In the genomic region with DNA sequence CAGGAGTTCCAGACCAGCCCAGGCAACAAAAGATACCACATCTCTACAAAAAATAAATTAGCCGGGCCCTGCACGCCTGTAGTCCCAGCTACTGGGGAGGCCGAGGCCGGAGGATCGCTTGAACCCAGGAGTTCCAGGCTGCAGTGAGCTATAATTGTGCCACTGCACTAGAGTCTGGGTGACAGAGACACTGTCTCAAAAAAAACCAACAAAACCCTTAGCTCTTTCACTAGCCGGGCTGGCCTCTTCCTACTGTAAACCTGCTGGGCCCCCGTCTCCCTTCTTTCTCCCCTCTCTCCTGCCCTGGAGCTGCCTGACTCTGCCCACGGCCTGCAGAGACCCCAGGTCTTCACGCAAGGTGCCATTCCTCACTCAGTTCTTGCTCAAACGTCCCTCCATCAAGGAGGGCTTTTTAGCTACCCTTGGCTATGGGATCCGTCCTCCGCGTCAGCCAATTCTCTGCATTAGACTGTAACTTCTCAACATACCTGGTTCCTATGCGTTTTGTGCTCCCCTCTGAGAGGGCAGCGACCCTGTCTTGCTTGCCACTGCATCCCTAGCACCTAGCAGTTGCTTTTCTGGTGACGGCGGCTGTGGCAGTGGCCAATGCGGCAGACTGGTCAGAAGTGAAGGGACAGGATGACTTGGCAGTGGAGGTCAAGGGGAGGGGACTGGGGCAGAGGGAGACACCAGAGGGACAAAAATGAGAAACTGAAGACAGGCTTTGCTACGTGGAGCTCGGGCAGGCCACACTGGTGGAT, we compare ENCODE assay signal across 15 cellular contexts. TPM values are rescaled to one million over a fixed set of nuclear protein-coding genes. Genes with fewer than 3 reads are reported as not detected.
DNase-seq lines count a peak whose midpoint lies in the region; ATAC-seq and TF ChIP-seq lines count a peak whose summit lies in the region.
"Had no signal": no experiment of that assay in that cellular context is flagged by ENCODE, and none has a peak within 500 bp of the region (broad histone marks: within the 10 kb centered on the region; RNA-seq: fewer than 3 reads in every experiment).

No MANE protein-coding gene starts in this region.

- H3K36me3 Mint-ChIP-seq in activated T-cell treated with anti-CD3 and anti-CD28 coated beads, Interleukin-2, amount 50 U/mL, for 24 hours (ENCODE audit: low read depth), result peaks cover 34% of the 10 kb centered on the region
- H3K36me3 Mint-ChIP-seq in endodermal cell (ENCODE audit: low read depth), result peaks cover 23% of the 10 kb centered on the region
- H3K36me3 Mint-ChIP-seq in stimulated activated naive B cell treated with anti-CD40 and anti-IgM and Interleukin-4, amounts not matched to agents 10 μg/mL and 1 μg/mL and 100 μg/mL, for 72 hours, result peaks cover 7 to 21% of the 10 kb centered on the region in 2 donors

- no peaks in the 10 kb centered on the region for H3K9me3 Mint-ChIP-seq in activated T-cell treated with anti-CD3 and anti-CD28 coated beads, Interleukin-2, amount 50 U/mL, for 24 hours
- H3K9me3 Mint-ChIP-seq in endodermal cell, result no peaks in the 10 kb centered on the region
- H3K9me3 Mint-ChIP-seq in stimulated activated naive B cell treated with anti-CD40 and anti-IgM and Interleukin-4, amounts not matched to agents 10 μg/mL and 1 μg/mL and 100 μg/mL, for 72 hours, result no peaks in the 10 kb centered on the region

- H3F3A ChIP-seq in MM.1S (ENCODE audit: insufficient read depth, low read length), result no peaks in the 10 kb centered on the region

- no peak for ATAC-seq in RWPE2 (ENCODE audit: low read depth)
- no peak for ATAC-seq in stimulated activated naive B cell treated with anti-CD40 and anti-IgM and Interleukin-4, amounts not matched to agents 10 μg/mL and 1 μg/mL and 100 μg/mL, for 72 hours (replicated peaks)

- H3K9me3 ChIP-seq in RWPE2 (ENCODE audit: severe bottlenecking) (no peaks in the 10 kb centered on the region), endodermal cell (ENCODE audit: control insufficient read depth, low read length) (no peaks in the 10 kb centered on the region), MM.1S (replicated peaks; ENCODE audit: insufficient read depth, low read length) (no peaks in the 10 kb centered on the region)
- H3K9me3 ChIP-seq: heart right ventricle, thoracic aorta had no signal

- peaks cover 24% of the 10 kb centered on the region for H3K27me3 Mint-ChIP-seq in activated T-cell treated with anti-CD3 and anti-CD28 coated beads, Interleukin-2, amount 50 U/mL, for 24 hours
- H3K27me3 Mint-ChIP-seq in endodermal cell (ENCODE audit: insufficient read depth), result peaks cover 53% of the 10 kb centered on the region
- H3K27me3 Mint-ChIP-seq in stimulated activated naive B cell treated with anti-CD40 and anti-IgM and Interleukin-4, amounts not matched to agents 10 μg/mL and 1 μg/mL and 100 μg/mL, for 72 hours, result peaks cover 32 to 42% of the 10 kb centered on the region in 2 donors

- peaks cover 14% of the 10 kb centered on the region for H3K4me1 Mint-ChIP-seq in activated T-cell treated with anti-CD3 and anti-CD28 coated beads, Interleukin-2, amount 50 U/mL, for 24 hours (ENCODE audit: low read depth)
- peaks cover 5% of the 10 kb centered on the region for H3K4me1 Mint-ChIP-seq in endodermal cell
- H3K4me1 Mint-ChIP-seq in stimulated activated naive B cell treated with anti-CD40 and anti-IgM and Interleukin-4, amounts not matched to agents 10 μg/mL and 1 μg/mL and 100 μg/mL, for 72 hours, result peaks cover 12 to 21% of the 10 kb centered on the region in 2 donors

- peak overlapping the region; percentile 42 for H3K4me3 Mint-ChIP-seq in activated T-cell treated with anti-CD3 and anti-CD28 coated beads, Interleukin-2, amount 50 U/mL, for 24 hours
- H3K4me3 Mint-ChIP-seq in endodermal cell, result peak overlapping the region; percentile 58
- peak overlapping the region; percentile 54 to 70 for H3K4me3 Mint-ChIP-seq in stimulated activated naive B cell treated with anti-CD40 and anti-IgM and Interleukin-4, amounts not matched to agents 10 μg/mL and 1 μg/mL and 100 μg/mL, for 72 hours

- H3K36me3 ChIP-seq in RWPE2 (ENCODE audit: low read depth), result peaks cover 31% of the 10 kb centered on the region
- peaks cover 30% of the 10 kb centered on the region for H3K36me3 ChIP-seq in endodermal cell (ENCODE audit: control insufficient read depth, insufficient read depth, low read length)
- no peaks in the 10 kb centered on the region for H3K36me3 ChIP-seq in MM.1S (replicated peaks; ENCODE audit: insufficient read depth, low read length)

- H3K27ac Mint-ChIP-seq in activated T-cell treated with anti-CD3 and anti-CD28 coated beads, Interleukin-2, amount 50 U/mL, for 24 hours, result no peak overlapping the region
- no peak overlapping the region for H3K27ac Mint-ChIP-seq in endodermal cell
- H3K27ac Mint-ChIP-seq in stimulated activated naive B cell treated with anti-CD40 and anti-IgM and Interleukin-4, amounts not matched to agents 10 μg/mL and 1 μg/mL and 100 μg/mL, for 72 hours, result peak overlapping the region; percentile 34

- H3K4me2 ChIP-seq in MM.1S (ENCODE audit: low read depth, low read length), result no peak overlapping the region

- no peak for TF ChIP-seq CTCF in RWPE2 (IDR thresholded peaks at IDR 0.05; ENCODE audit: poor library complexity, severe bottlenecking)
- TF ChIP-seq CTCF in endodermal cell (conservative IDR thresholded peaks at IDR 0.05), result no peak
- no peak for TF ChIP-seq CTCF in MM.1S (IDR thresholded peaks at IDR 0.05; ENCODE audit: low read length)

- H3K4me1 ChIP-seq in RWPE2 (ENCODE audit: insufficient read depth, poor library complexity, severe bottlenecking) (no peaks in the 10 kb centered on the region), endodermal cell (ENCODE audit: control insufficient read depth, insufficient read depth, low read length) (no peaks in the 10 kb centered on the region), MM.1S (ENCODE audit: low read length) (no peaks in the 10 kb centered on the region)

- H3K27me3 ChIP-seq in RWPE2 (ENCODE audit: insufficient read depth, poor library complexity, severe bottlenecking) (no peaks in the 10 kb centered on the region), endodermal cell (ENCODE audit: control insufficient read depth, insufficient read depth, low read length, poor library complexity, severe bottlenecking) (peaks cover 17% of the 10 kb centered on the region), MM.1S (replicated peaks; ENCODE audit: insufficient read depth, low read length) (no peaks in the 10 kb centered on the region)

- no peaks in the 10 kb centered on the region for H3K9me2 ChIP-seq in MM.1S (replicated peaks; ENCODE audit: insufficient read depth, low read length)

- 71 to 78% methylated on average over 18 to 20 of the region's 20 CpGs for WGBS in endodermal cell (ENCODE audit: insufficient coverage in 1 of 2, insufficient read length in 1 of 2), 2 experiments

- H3K27ac ChIP-seq in RWPE2 (ENCODE audit: poor library complexity, severe bottlenecking) (no peak overlapping the region), endodermal cell (ENCODE audit: low read depth, low read length) (no peak overlapping the region), MM.1S (ENCODE audit: low read length) (no peak overlapping the region)
- H3K27ac ChIP-seq: heart right ventricle, RWPE1, thoracic aorta had no signal

- no peak for DNase-seq in activated T-cell treated with anti-CD3 and anti-CD28 coated beads, Interleukin-2, amount 50 U/mL, for 24 hours
- DNase-seq in activated T-cell treated with anti-CD3 and anti-CD28 coated beads, Interleukin-2, amount 50 U/mL, for 48 hours, result no peak
- no peak for DNase-seq in RWPE2 (ENCODE audit: low spot score)
- DNase-seq in endodermal cell, result peak; percentile 77
- DNase-seq in stimulated activated naive B cell treated with anti-CD40 and anti-IgM and Interleukin-4, amounts not matched to agents 10 μg/mL and 1 μg/mL and 100 μg/mL, for 72 hours, result no peak
- DNase-seq in MM.1S, result no peak
- no peak for DNase-seq in NCI-H2081 treated with DMSO at 0.1 percent for 48 hours (lab: John Stamatoyannopoulos, UW)
- DNase-seq in middle frontal gyrus (ENCODE audit: extremely low spot score, low spot score), result no peak
- DNase-seq: amniotic stem cell, heart right ventricle, NCI-H1930 had no signal

- H3K79me2 ChIP-seq in MM.1S (ENCODE audit: low read length), result no peaks in the 10 kb centered on the region

- H3K4me3 ChIP-seq in RWPE2 (ENCODE audit: severe bottlenecking) (peak overlapping the region; percentile 60), endodermal cell (ENCODE audit: low read length) (peak overlapping the region; percentile 75), MM.1S (ENCODE audit: low read length) (no peak overlapping the region)
- H3K4me3 ChIP-seq: lung had no signal

- no peaks in the 10 kb centered on the region for H4K20me1 ChIP-seq in MM.1S (ENCODE audit: insufficient read depth, low read length)

- no peak overlapping the region for H2AFZ ChIP-seq in MM.1S (ENCODE audit: low read length)

- H3K9ac ChIP-seq in endodermal cell (ENCODE audit: extremely low read depth, low read length, poor library complexity, severe bottlenecking) (peak overlapping the region; percentile 15), MM.1S (ENCODE audit: low read length) (no peak overlapping the region)

RNA-seq across cellular contexts. Expression of a gene that starts 1.5 kb away (rescaled TPM):
- total RNA-seq in endodermal cell, result 1 to 10 TPM; 1.6 to 1.8 TPM
- 1.4 TPM for polyA plus RNA-seq in endodermal cell (2013, experiment 1 of 2)
- polyA plus RNA-seq in endodermal cell (2013, experiment 2 of 2), result 0.41 TPM
- total RNA-seq: heart right ventricle had no signal

RNA-seq across cellular contexts. Expression of a gene that starts 20.8 kb away (rescaled TPM):
- total RNA-seq in endodermal cell, result 10 to 100 TPM; 77.5 to 81.0 TPM
- 77.6 TPM for polyA plus RNA-seq in endodermal cell (2013, experiment 1 of 2)
- 71.8 TPM for polyA plus RNA-seq in endodermal cell (2013, experiment 2 of 2)

RNA-seq across cellular contexts. Expression of a gene that starts 22.1 kb away (rescaled TPM):
- 1 to 10 TPM; 1.5 to 2.4 TPM for total RNA-seq in endodermal cell
- 1.2 TPM for polyA plus RNA-seq in endodermal cell (2013, experiment 1 of 2)
- 0.79 TPM for polyA plus RNA-seq in endodermal cell (2013, experiment 2 of 2)
- total RNA-seq: thoracic aorta had no signal

RNA-seq across cellular contexts. Expression of a gene that starts 31.0 kb away (rescaled TPM):
- not detected for total RNA-seq in endodermal cell
- polyA plus RNA-seq in endodermal cell (2013, experiment 1 of 2), result not detected
- not detected for polyA plus RNA-seq in endodermal cell (2013, experiment 2 of 2)
- total RNA-seq: heart right ventricle, lung, renal cortical epithelial cell, thoracic aorta had no signal
- polyA plus RNA-seq: heart right ventricle, lung had no signal
